Comparison of ENCODE assay signal across 10 cellular contexts in genomic region chr11:72725731-72726042, GRCh38. TPM values are rescaled to one million over a fixed set of nuclear protein-coding genes. Genes with fewer than 3 reads are reported as not detected.
DNase-seq lines count a peak whose midpoint lies in the region; ATAC-seq and TF ChIP-seq lines count a peak whose summit lies in the region.
"Had no signal": no experiment of that assay in that cellular context is flagged by ENCODE, and none has a peak within 500 bp of the region (broad histone marks: within the 10 kb centered on the region; RNA-seq: fewer than 3 reads in every experiment).

No MANE protein-coding gene starts in this region.

- H3K4me1 ChIP-seq in right cardiac atrium (ENCODE audit: control insufficient read depth, insufficient read depth, low read length) (peaks cover 7% of the 10 kb centered on the region), mesodermal cell (ENCODE audit: control insufficient read depth, insufficient read depth, low read length, poor library complexity, severe bottlenecking) (peaks cover 17% of the 10 kb centered on the region), ovary (ENCODE audit: insufficient read depth) (peaks cover 8% of the 10 kb centered on the region)

- H3K9me3 ChIP-seq in right cardiac atrium (ENCODE audit: control insufficient read depth, low read length) (no peaks in the 10 kb centered on the region), mesodermal cell (ENCODE audit: control insufficient read depth, low read length) (no peaks in the 10 kb centered on the region), ovary (no peaks in the 10 kb centered on the region)
- H3K9me3 ChIP-seq: psoas muscle, SJSA1 had no signal

- intact Hi-C loops in right cardiac atrium (cut with DNase I) (loop anchor here (2.0 to 10.0 kb wide), 5 partner anchors 67 to 459 kb away; partner anchors contain the start of gene STARD10 (in 2 of the 4)), cardiac septum (cut with DNase I) (no loop called here), ovary (cut with DNase I) (loop anchor here in 3 of 4 donors (5.0 to 10.0 kb wide), 6 partner anchors 67 to 519 kb away; partner anchors contain the start of gene STARD10 (in 1 of the 3))

- H3K4me3 ChIP-seq in right cardiac atrium (ENCODE audit: low read length) (no peak overlapping the region), mesodermal cell (ENCODE audit: extremely low read depth, insufficient read depth, low read length, poor library complexity, severe bottlenecking) (no peak overlapping the region), ovary (no peak overlapping the region)
- H3K4me3 ChIP-seq: psoas muscle, SJSA1 had no signal

- DNase-seq in right cardiac atrium (peak in 2 of 3 donors; percentile 13), cardiac septum (ENCODE audit: low spot score) (no peak), hypothalamus (lab: John Stamatoyannopoulos, UW) (no peak), ovary (no peak), DMS53 treated with DMSO at 0.1 percent for 48 hours (lab: John Stamatoyannopoulos, UW; ENCODE audit: unreplicated experiment) (no peak)
- DNase-seq in activated CD4-positive, alpha-beta memory T cell treated with anti-CD3 and anti-CD28 coated beads, Interleukin-2, amount 10 ng/mL, durations not matched to agents 7 days and 5 days: no peak

- WGBS in right cardiac atrium: 75% methylated on average over 4 of the region's 4 CpGs
- WGBS in mesodermal cell (ENCODE audit: insufficient coverage in 2 of 2), 2 experiments: 80 to 94% methylated on average over 1 to 3 of the region's 4 CpGs
- 78 to 83% (median 80%) methylated on average over 4 of the region's 4 CpGs for WGBS in ovary, 3 donors

- TF ChIP-seq CTCF in ovary (IDR thresholded peaks at IDR 0.05): no peak

- no peaks in the 10 kb centered on the region for H3K27me3 ChIP-seq in right cardiac atrium (ENCODE audit: control insufficient read depth, insufficient read depth)
- no peaks in the 10 kb centered on the region for H3K27me3 ChIP-seq in ovary
- H3K27me3 ChIP-seq: SJSA1 had no signal

- POLR2A ChIA-PET in activated CD4-positive, alpha-beta memory T cell treated with anti-CD3 and anti-CD28 coated beads, Interleukin-2, amount 10 ng/mL, durations not matched to agents 7 days and 5 days (lab: Charles Lee): interaction anchor here (0.7 to 1.3 kb wide), 11 partner anchors 27 to 452 kb away, joined by 3 to 9 read pairs (median 4); partner anchors contain the start of genes ARAP1, ATG16L2 and STARD10

- H3K4me3 Mint-ChIP-seq in activated CD4-positive, alpha-beta memory T cell treated with anti-CD3 and anti-CD28 coated beads, Interleukin-2, amount 10 ng/mL, durations not matched to agents 7 days and 5 days: no peak overlapping the region

- H3K9me3 Mint-ChIP-seq in activated CD4-positive, alpha-beta memory T cell treated with anti-CD3 and anti-CD28 coated beads, Interleukin-2, amount 10 ng/mL, durations not matched to agents 7 days and 5 days: no peaks in the 10 kb centered on the region

- ATAC-seq in right cardiac atrium (no peak), HG03095 (IDR thresholded peaks at IDR 0.05; ENCODE audit: unreplicated experiment) (no peak)

- CTCF ChIA-PET in activated CD4-positive, alpha-beta memory T cell treated with anti-CD3 and anti-CD28 coated beads, Interleukin-2, amount 10 ng/mL, durations not matched to agents 7 days and 5 days (lab: Charles Lee): interaction anchor here (0.7 to 4.3 kb wide), 29 partner anchors 8 to 459 kb away, joined by 3 to 70 read pairs (median 5); partner anchors contain the start of genes ATG16L2, FCHSD2 and STARD10

- TF ChIP-seq POLR2A in ovary (IDR thresholded peaks at IDR 0.05): no peak

- no peaks in the 10 kb centered on the region for H3K27me3 Mint-ChIP-seq in activated CD4-positive, alpha-beta memory T cell treated with anti-CD3 and anti-CD28 coated beads, Interleukin-2, amount 10 ng/mL, durations not matched to agents 7 days and 5 days

- H3K27ac ChIP-seq in right cardiac atrium (ENCODE audit: low read length) (no peak overlapping the region), mesodermal cell (ENCODE audit: low read depth, low read length, severe bottlenecking) (peak overlapping the region; percentile 23), ovary (no peak overlapping the region)
- H3K27ac ChIP-seq: psoas muscle, SJSA1 had no signal

- no peak for TF ChIP-seq EP300 in ovary (IDR thresholded peaks at IDR 0.05)

- H3K4me1 Mint-ChIP-seq in activated CD4-positive, alpha-beta memory T cell treated with anti-CD3 and anti-CD28 coated beads, Interleukin-2, amount 10 ng/mL, durations not matched to agents 7 days and 5 days: peaks cover 33% of the 10 kb centered on the region

- H3K27ac Mint-ChIP-seq in activated CD4-positive, alpha-beta memory T cell treated with anti-CD3 and anti-CD28 coated beads, Interleukin-2, amount 10 ng/mL, durations not matched to agents 7 days and 5 days: peak overlapping the region; percentile 61

- peaks cover 28% of the 10 kb centered on the region for H3K36me3 ChIP-seq in mesodermal cell (ENCODE audit: control insufficient read depth, insufficient read depth, low read length)
- H3K36me3 ChIP-seq in ovary: no peaks in the 10 kb centered on the region
- H3K36me3 ChIP-seq: SJSA1 had no signal

- H3K36me3 Mint-ChIP-seq in activated CD4-positive, alpha-beta memory T cell treated with anti-CD3 and anti-CD28 coated beads, Interleukin-2, amount 10 ng/mL, durations not matched to agents 7 days and 5 days (ENCODE audit: low read depth): peaks cover 23% of the 10 kb centered on the region

RNA-seq across cellular contexts. Expression of gene ARAP1, which starts 26.5 kb away (rescaled TPM):
- total RNA-seq in right cardiac atrium (10 to 100 TPM; 51.8 to 62.5 (median 59.5) TPM), cardiac septum (46.3 TPM), ovary (100 to 1,000 TPM in 1 of 7 donors, 10 to 100 TPM in 6; 62.1 to 162 (median 81.9) TPM)
- polyA plus RNA-seq in right cardiac atrium (41.2 TPM), ovary (10 to 100 TPM; 39.0 to 75.5 TPM)
- total RNA-seq in activated CD4-positive, alpha-beta memory T cell treated with anti-CD3 and anti-CD28 coated beads, Interleukin-2, amount 10 ng/mL, durations not matched to agents 7 days and 5 days: 100 to 1,000 TPM; 108 to 109 TPM
- polyA plus RNA-seq in mesodermal cell (2013, experiment 1 of 2): 54.9 TPM
- 42.9 TPM for polyA plus RNA-seq in mesodermal cell (2013, experiment 2 of 2)

RNA-seq across cellular contexts. Expression of gene PDE2A, which starts 51.5 kb away (rescaled TPM):
- total RNA-seq in right cardiac atrium: 10 to 100 TPM; 32.1 to 43.9 (median 37.0) TPM
- 43.1 TPM for polyA plus RNA-seq in right cardiac atrium
- 28.8 TPM for total RNA-seq in cardiac septum
- total RNA-seq in activated CD4-positive, alpha-beta memory T cell treated with anti-CD3 and anti-CD28 coated beads, Interleukin-2, amount 10 ng/mL, durations not matched to agents 7 days and 5 days: 1 to 10 TPM in 1 of 2 experiments, under 1 TPM in 1; 0.93 to 1.8 TPM
- polyA plus RNA-seq in mesodermal cell (2013, experiment 1 of 2): 9.3 TPM
- 11.2 TPM for polyA plus RNA-seq in mesodermal cell (2013, experiment 2 of 2)
- 10 to 100 TPM in 6 of 7 donors, 1 to 10 TPM in 1; 8.3 to 28.8 (median 11.4) TPM for total RNA-seq in ovary
- 10 to 100 TPM; 17.6 to 44.0 TPM for polyA plus RNA-seq in ovary
- total RNA-seq: SJSA1 had no signal

Comparison
In these comparisons a context has a peak if more than half of its experiments do, and no peak if none do; other contexts are left out.
1. DNase-seq: peak in right cardiac atrium (2 of 3); none in cardiac septum (single experiment), activated CD4-positive, alpha-beta memory T cell treated with anti-CD3 and anti-CD28 coated beads, Interleukin-2, amount 10 ng/mL, durations not matched to agents 7 days and 5 days (single experiment), hypothalamus (0 of 51), ovary (0 of 5) and DMS53 treated with DMSO at 0.1 percent for 48 hours (single experiment).